ENCODE assay signal across 8 cellular contexts in the genomic region with DNA sequence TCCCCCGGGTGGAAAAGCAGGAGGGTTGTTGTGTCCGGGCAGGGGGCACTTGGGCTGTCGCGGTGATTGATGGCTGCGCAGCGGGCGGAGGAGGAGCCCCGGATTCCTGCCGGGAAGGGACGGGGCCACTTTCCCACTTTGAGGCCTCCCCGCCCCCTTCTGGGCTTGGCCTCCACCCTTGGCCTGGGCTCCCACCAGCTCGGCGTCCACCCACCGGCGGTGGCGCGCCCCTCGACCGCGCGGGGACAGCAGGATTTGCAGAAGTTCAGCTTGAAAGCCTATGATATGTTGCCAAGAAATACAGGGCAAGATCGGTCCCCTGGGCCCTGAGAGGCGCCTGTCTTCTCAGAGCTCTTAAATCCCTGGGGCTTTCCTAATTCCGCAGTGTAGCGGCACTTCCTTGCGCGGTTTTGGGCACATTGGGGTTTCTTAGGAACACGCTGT. TPM values are rescaled to one million over a fixed set of nuclear protein-coding genes. Genes with fewer than 3 reads are reported as not detected.
DNase-seq lines count a peak whose midpoint lies in the region; ATAC-seq and TF ChIP-seq lines count a peak whose summit lies in the region.

No MANE protein-coding gene starts in this region.

- H3K36me3 Mint-ChIP-seq in endodermal cell (ENCODE audit: low read depth) (peaks cover 3% of the 10 kb centered on the region), type B pancreatic cell (peaks cover 15% of the 10 kb centered on the region)

- no peaks in the 10 kb centered on the region for H3K36me3 ChIP-seq in ACC112 (ENCODE audit: insufficient read depth, low read length)
- H3K36me3 ChIP-seq in endodermal cell (ENCODE audit: control insufficient read depth, insufficient read depth, low read length), result no peaks in the 10 kb centered on the region

- peak overlapping the region; percentile 73 for H3K4me3 ChIP-seq in ACC112 (ENCODE audit: low read depth, low read length)
- H3K4me3 ChIP-seq in endodermal cell (ENCODE audit: low read length), result peak overlapping the region; percentile 85

- H3K9me3 ChIP-seq in endodermal cell (ENCODE audit: control insufficient read depth, low read length), result no peaks in the 10 kb centered on the region

- H3K9me3 Mint-ChIP-seq in endodermal cell, result no peaks in the 10 kb centered on the region
- peaks cover 7% of the 10 kb centered on the region for H3K9me3 Mint-ChIP-seq in type B pancreatic cell

- peak; percentile 13 for DNase-seq in NCI-H446 treated with DMSO at 0.1 percent for 48 hours (lab: John Stamatoyannopoulos, UW)
- DNase-seq in endodermal cell, result peak; percentile 89
- peak; percentile 60 for DNase-seq in medulla oblongata (ENCODE audit: extremely low spot score)
- peak; percentile 81 for DNase-seq in type B pancreatic cell (ENCODE audit: extremely low spot score, unreplicated experiment)
- DNase-seq in COLO668 (lab: John Stamatoyannopoulos, UW; ENCODE audit: unreplicated experiment), result no peak
- no peak for DNase-seq in GM10266 (ENCODE audit: extremely low spot score)

- H3K27me3 ChIP-seq in ACC112 (ENCODE audit: insufficient read depth, low read length) (no peaks in the 10 kb centered on the region), endodermal cell (ENCODE audit: control insufficient read depth, insufficient read depth, low read length, poor library complexity, severe bottlenecking) (no peaks in the 10 kb centered on the region)

- no peak for TF ChIP-seq CTCF in endodermal cell (conservative IDR thresholded peaks at IDR 0.05)
- TF ChIP-seq CTCF in type B pancreatic cell (conservative IDR thresholded peaks at IDR 0.05), result no peak
- no peak for TF ChIP-seq CTCF in GM10266 (IDR thresholded peaks at IDR 0.05; ENCODE audit: control insufficient read depth, insufficient read depth, low read depth, missing control alignments)

- 2 to 3% methylated on average over 22 to 28 of the region's 28 CpGs for WGBS in endodermal cell (ENCODE audit: insufficient coverage in 1 of 2, insufficient read length in 1 of 2), 2 experiments

- peaks cover 18% of the 10 kb centered on the region for H3K4me1 Mint-ChIP-seq in endodermal cell
- peaks cover 40% of the 10 kb centered on the region for H3K4me1 Mint-ChIP-seq in type B pancreatic cell (ENCODE audit: unreplicated experiment)

- H3K9ac ChIP-seq in endodermal cell (ENCODE audit: extremely low read depth, low read length, poor library complexity, severe bottlenecking), result peak overlapping the region; percentile 86

- peak overlapping the region; percentile 90 for H3K27ac Mint-ChIP-seq in endodermal cell
- H3K27ac Mint-ChIP-seq in type B pancreatic cell, result peak overlapping the region; percentile 94

- peak overlapping the region; percentile 46 for H2AFZ ChIP-seq in ACC112 (ENCODE audit: low read length, unreplicated experiment)

- H3K4me3 Mint-ChIP-seq in endodermal cell (peak overlapping the region; percentile 96), type B pancreatic cell (peak overlapping the region; percentile 96)

- ATAC-seq in HG02610 (IDR thresholded peaks at IDR 0.05; ENCODE audit: unreplicated experiment), result no peak

- H3K27me3 Mint-ChIP-seq in endodermal cell (ENCODE audit: insufficient read depth) (peaks cover 29% of the 10 kb centered on the region), type B pancreatic cell (no peaks in the 10 kb centered on the region)

- H3K27ac ChIP-seq in ACC112 (ENCODE audit: low read depth, low read length), result peak overlapping the region; percentile 56
- peak overlapping the region; percentile 91 for H3K27ac ChIP-seq in endodermal cell (ENCODE audit: low read depth, low read length)

- no peaks in the 10 kb centered on the region for H3K79me2 ChIP-seq in ACC112 (ENCODE audit: control insufficient read depth, insufficient read depth, low read length, unreplicated experiment)

- H3K4me1 ChIP-seq in ACC112 (ENCODE audit: control insufficient read depth, insufficient read depth, low read length, unreplicated experiment), result peaks cover 36% of the 10 kb centered on the region
- peaks cover 4% of the 10 kb centered on the region for H3K4me1 ChIP-seq in endodermal cell (ENCODE audit: control insufficient read depth, insufficient read depth, low read length)

RNA-seq across cellular contexts. Expression of a gene that starts 0.9 kb away (rescaled TPM):
- 10 to 100 TPM; 17.0 to 19.6 TPM for total RNA-seq in endodermal cell
- 15.3 TPM for polyA plus RNA-seq in endodermal cell (2013, experiment 1 of 2)
- polyA plus RNA-seq in endodermal cell (2013, experiment 2 of 2), result 15.4 TPM
- 44.8 and 46.8 TPM in 2 replicates for total RNA-seq in type B pancreatic cell (ENCODE audit: low replicate concordance)

Comparison
In these comparisons a context has a peak if more than half of its experiments do, and no peak if none do; other contexts are left out.
1. DNase-seq: peak in NCI-H446 treated with DMSO at 0.1 percent for 48 hours (single experiment), endodermal cell (single experiment), medulla oblongata (single experiment) and type B pancreatic cell (single experiment); none in COLO668 (single experiment) and GM10266 (single experiment).